ENCODE assay signal across 32 cellular contexts in the genomic region with DNA sequence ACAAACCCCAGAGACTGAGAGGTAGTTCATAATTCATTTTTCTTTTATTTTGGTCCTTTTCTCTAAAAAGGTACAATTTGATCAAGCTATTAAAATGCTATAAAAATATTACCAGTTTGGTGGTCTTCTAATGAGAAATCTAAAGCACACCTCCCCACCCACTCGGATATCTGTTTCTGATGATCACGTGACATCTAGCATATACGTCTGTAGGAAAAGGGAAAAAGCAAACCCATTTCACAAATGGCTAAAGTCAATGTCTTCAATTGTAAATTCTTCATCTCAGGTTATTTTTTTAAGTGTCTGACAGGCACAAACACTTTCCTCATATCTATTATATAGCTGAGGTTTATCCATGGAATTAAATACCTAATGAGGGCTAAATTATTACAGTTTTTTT.
"Had no signal": no experiment of that assay in that cellular context is flagged by ENCODE, and none has a peak within 500 bp of the region (broad histone marks: within the 10 kb centered on the region; RNA-seq: fewer than 3 reads in every experiment).

No MANE protein-coding gene starts in this region.

- H3K27me3 ChIP-seq: brain microvascular endothelial cell, esophagus muscularis mucosa, foreskin keratinocyte, gastrocnemius medialis, heart left ventricle had no signal

- H3K27me3 Mint-ChIP-seq: activated CD4-positive, alpha-beta memory T cell treated with anti-CD3 and anti-CD28 coated beads for 36 hours; activated CD4-positive, alpha-beta T cell treated with anti-CD3 and anti-CD28 coated beads for 36 hours; activated CD4-positive, alpha-beta T cell treated with anti-CD3 and anti-CD28 coated beads, Interleukin-2, amount 10 ng/mL, durations not matched to agents 24 days and 14 days; activated naive CD4-positive, alpha-beta T cell treated with anti-CD3 and anti-CD28 coated beads, Interleukin-2, amount 10 ng/mL, durations not matched to agents 7 days and 5 days; activated naive CD8-positive, alpha-beta T cell treated with anti-CD3 and anti-CD28 coated beads, Interleukin-2, amount 10 ng/mL, durations not matched to agents 7 days and 5 days; activated T-cell treated with anti-CD3 and anti-CD28 coated beads, Interleukin-2, amount 50 U/mL, for 24 hours; effector memory CD8-positive, alpha-beta T cell had no signal

- H3K4me3 Mint-ChIP-seq: activated CD4-positive, alpha-beta memory T cell treated with anti-CD3 and anti-CD28 coated beads for 36 hours; activated CD4-positive, alpha-beta T cell treated with anti-CD3 and anti-CD28 coated beads for 36 hours; activated CD4-positive, alpha-beta T cell treated with anti-CD3 and anti-CD28 coated beads, Interleukin-2, amount 10 ng/mL, durations not matched to agents 24 days and 14 days; activated CD8-positive, alpha-beta T cell treated with anti-CD3 and anti-CD28 coated beads, Interleukin-2, amount 10 ng/mL, durations not matched to agents 7 days and 5 days; activated naive CD4-positive, alpha-beta T cell treated with anti-CD3 and anti-CD28 coated beads, Interleukin-2, amount 10 ng/mL, durations not matched to agents 7 days and 5 days; activated naive CD8-positive, alpha-beta T cell treated with anti-CD3 and anti-CD28 coated beads, Interleukin-2, amount 10 ng/mL, durations not matched to agents 7 days and 5 days; activated T-cell treated with anti-CD3 and anti-CD28 coated beads, Interleukin-2, amount 50 U/mL, for 24 hours; activated T-cell treated with anti-CD3 and anti-CD28 coated beads, Interleukin-2, amount 50 U/mL, for 72 hours; effector memory CD8-positive, alpha-beta T cell had no signal

- FAIRE-seq: colon, endometrium had no signal

- H3K4me1 ChIP-seq: esophagus muscularis mucosa, foreskin keratinocyte, gastrocnemius medialis, heart left ventricle had no signal

- DNase-seq: activated CD4-positive, alpha-beta memory T cell treated with anti-CD3 and anti-CD28 coated beads for 36 hours; activated CD4-positive, alpha-beta T cell treated with anti-CD3 and anti-CD28 coated beads for 36 hours; activated CD4-positive, alpha-beta T cell treated with anti-CD3 and anti-CD28 coated beads, Interleukin-2, amount 10 ng/mL, durations not matched to agents 24 days and 14 days; activated CD4-positive, CD25-positive, alpha-beta regulatory T cell; activated CD4-positive, CD25-positive, alpha-beta regulatory T cell treated with anti-CD3 and anti-CD28 coated beads, Interleukin-2, amount 50 U/mL, for 72 hours; activated CD8-positive, alpha-beta memory T cell treated with anti-CD3 and anti-CD28 coated beads, Interleukin-2, amount 50 U/mL, for 48 hours; activated CD8-positive, alpha-beta T cell treated with anti-CD3 and anti-CD28 coated beads, Interleukin-2, amount 10 ng/mL, durations not matched to agents 7 days and 5 days; activated gamma-delta T cell; activated naive CD4-positive, alpha-beta T cell; activated naive CD4-positive, alpha-beta T cell treated with anti-CD3 and anti-CD28 coated beads, Interleukin-2, amount 10 ng/mL, durations not matched to agents 7 days and 5 days; activated naive CD8-positive, alpha-beta T cell treated with anti-CD3 and anti-CD28 coated beads, Interleukin-2, amount 10 ng/mL, durations not matched to agents 7 days and 5 days; activated T-cell treated with anti-CD3 and anti-CD28 coated beads for 4 hours; activated T-cell treated with anti-CD3 and anti-CD28 coated beads, Interleukin-2, amount 50 U/mL, for 24 hours; activated T-cell treated with anti-CD3 and anti-CD28 coated beads, Interleukin-2, amount 50 U/mL, for 72 hours; amniotic stem cell; anterior cingulate cortex; brain microvascular endothelial cell; caudate nucleus; cortex of kidney; dermis blood vessel endothelial cell; effector CD4-positive, alpha-beta T cell; effector memory CD8-positive, alpha-beta T cell; erythroblast; foreskin keratinocyte; gastrocnemius medialis; glutamatergic neuron; heart left ventricle; T-helper 2 cell had no signal

- H3K27ac ChIP-seq: brain microvascular endothelial cell, esophagus muscularis mucosa, foreskin keratinocyte, gastrocnemius medialis, heart left ventricle had no signal

- H3K27ac Mint-ChIP-seq: activated CD4-positive, alpha-beta memory T cell treated with anti-CD3 and anti-CD28 coated beads for 36 hours; activated CD4-positive, alpha-beta T cell treated with anti-CD3 and anti-CD28 coated beads for 36 hours; activated CD4-positive, alpha-beta T cell treated with anti-CD3 and anti-CD28 coated beads, Interleukin-2, amount 10 ng/mL, durations not matched to agents 24 days and 14 days; activated CD8-positive, alpha-beta T cell treated with anti-CD3 and anti-CD28 coated beads, Interleukin-2, amount 10 ng/mL, durations not matched to agents 7 days and 5 days; activated naive CD4-positive, alpha-beta T cell treated with anti-CD3 and anti-CD28 coated beads, Interleukin-2, amount 10 ng/mL, durations not matched to agents 7 days and 5 days; activated naive CD4-positive, alpha-beta T cell treated with anti-CD3 and anti-CD28 coated beads, Interleukin-2, amount 50 U/mL, for 72 hours; activated naive CD8-positive, alpha-beta T cell treated with anti-CD3 and anti-CD28 coated beads, Interleukin-2, amount 10 ng/mL, durations not matched to agents 7 days and 5 days; activated T-cell treated with anti-CD3 and anti-CD28 coated beads, Interleukin-2, amount 50 U/mL, for 24 hours; activated T-cell treated with anti-CD3 and anti-CD28 coated beads, Interleukin-2, amount 50 U/mL, for 72 hours; effector memory CD8-positive, alpha-beta T cell had no signal

- H3K4me1 Mint-ChIP-seq: activated CD4-positive, alpha-beta T cell treated with anti-CD3 and anti-CD28 coated beads for 36 hours; activated CD4-positive, alpha-beta T cell treated with anti-CD3 and anti-CD28 coated beads, Interleukin-2, amount 10 ng/mL, durations not matched to agents 24 days and 14 days; activated naive CD4-positive, alpha-beta T cell treated with anti-CD3 and anti-CD28 coated beads, Interleukin-2, amount 10 ng/mL, durations not matched to agents 7 days and 5 days; activated naive CD8-positive, alpha-beta T cell treated with anti-CD3 and anti-CD28 coated beads, Interleukin-2, amount 10 ng/mL, durations not matched to agents 7 days and 5 days had no signal

- H3K4me3 ChIP-seq: esophagus muscularis mucosa, heart left ventricle had no signal

- ATAC-seq: activated CD4-positive, alpha-beta T cell treated with anti-CD3 and anti-CD28 coated beads for 36 hours; activated CD8-positive, alpha-beta T cell treated with anti-CD3 and anti-CD28 coated beads, Interleukin-2, amount 10 ng/mL, durations not matched to agents 7 days and 5 days; activated naive CD4-positive, alpha-beta T cell treated with anti-CD3 and anti-CD28 coated beads, Interleukin-2, amount 50 U/mL, for 72 hours; activated T-cell treated with anti-CD3 and anti-CD28 coated beads, Interleukin-2, amount 50 U/mL, for 72 hours; effector memory CD8-positive, alpha-beta T cell; foreskin keratinocyte; gastrocnemius medialis; heart left ventricle had no signal
